In genomic region chr4:108050166-108051111, GRCh38 we compare ENCODE assay signal across 8 cellular contexts.
DNase-seq lines count a peak whose midpoint lies in the region; ATAC-seq, FAIRE-seq and TF ChIP-seq lines count a peak whose summit lies in the region.
"Not testable (repeated sequence)": the region's sequence is repeated elsewhere in the genome, so short reads cannot be mapped to it uniquely, and the experiment has no call there.

No MANE protein-coding gene starts in this region.

- H2AFZ ChIP-seq in K562 (ENCODE audit: low read depth, low read length), result not testable (repeated sequence)

- peaks cover 51% of the 10 kb centered on the region for H3K4me1 ChIP-seq in BLaER1
- H3K4me1 ChIP-seq in K562 (replicated peaks in 1 of 2; ENCODE audit: control insufficient read depth in 2 of 2, insufficient read depth in 2 of 2, low read length in 2 of 2), result not testable (repeated sequence)
- peaks cover 15 to 77% of the 10 kb centered on the region in 2 donors for H3K4me1 ChIP-seq in naive thymus-derived CD4-positive, alpha-beta T cell (ENCODE audit: control insufficient read depth in 2 of 2, insufficient read depth in 2 of 2, low read length in 2 of 2)

- H3K9me3 Mint-ChIP-seq in T-helper 1 cell treated with Interleukin-12 subunit alpha and Interleukin-12 subunit beta and Interleukin-4 antibody, amounts not matched to agents 30 μg/mL and 1 μg/mL, for 36 hours; activated CD8-positive, alpha-beta T cell treated with anti-CD3 and anti-CD28 coated beads for 36 hours; activated naive CD4-positive, alpha-beta T cell treated with anti-CD3 and anti-CD28 coated beads for 36 hours; naive thymus-derived CD4-positive, alpha-beta T cell: not testable (repeated sequence)

- CTCF ChIA-PET in activated CD8-positive, alpha-beta T cell treated with anti-CD3 and anti-CD28 coated beads for 36 hours (lab: Charles Lee), result interaction anchor here (1.0 kb wide), 1 partner anchor 9 kb away, joined by 4 read pairs; no protein-coding TSS in a partner anchor
- CTCF ChIA-PET in activated naive CD4-positive, alpha-beta T cell treated with anti-CD3 and anti-CD28 coated beads for 36 hours (lab: Charles Lee), result interaction anchor here (0.6 to 1.4 kb wide), 5 partner anchors 9 to 32 kb away, joined by 3 to 6 read pairs (median 4); no protein-coding TSS in a partner anchor
- CTCF ChIA-PET in K562 (lab: Yijun Ruan, JAX; ENCODE audit: low intra/inter-chr PET ratio), result not testable (repeated sequence)
- CTCF ChIA-PET in naive thymus-derived CD4-positive, alpha-beta T cell (lab: Charles Lee), result interaction anchor here (0.6 kb wide), 1 partner anchor 14 kb away, joined by 3 read pairs; no protein-coding TSS in a partner anchor

- peaks cover 97% of the 10 kb centered on the region for H4K20me1 ChIP-seq in BLaER1
- H4K20me1 ChIP-seq in K562 (replicated peaks; ENCODE audit: control insufficient read depth, insufficient read depth, low read length), result not testable (repeated sequence)

- H3K4me2 ChIP-seq in BLaER1, result peak overlapping the region; percentile 56
- not testable (repeated sequence) for H3K4me2 ChIP-seq in K562 (ENCODE audit: insufficient read depth, low read length)

- ATAC-seq in activated CD8-positive, alpha-beta T cell treated with anti-CD3 and anti-CD28 coated beads for 36 hours, result peak; percentile 52
- not testable (repeated sequence) for ATAC-seq in K562
- peak; percentile 40 for ATAC-seq in naive thymus-derived CD4-positive, alpha-beta T cell
- ATAC-seq in stimulated activated naive CD8-positive, alpha-beta T cell treated with anti-CD3 and anti-CD28 coated beads, Interleukin-15, Interleukin-2, amounts not matched to agents 100 U/mL and 50 U/mL, for 24 hours, result peak; percentile 10

- not testable (repeated sequence) for TF ChIP-seq EP300 in K562 (IDR thresholded peaks at IDR 0.05; ENCODE audit: low read length)

- not testable (repeated sequence) for H3K27ac ChIP-seq in BLaER1; K562 (ENCODE audit: extremely low read depth, low read depth, low read length)
- peak overlapping the region; percentile 66 for H3K27ac ChIP-seq in naive thymus-derived CD4-positive, alpha-beta T cell (ENCODE audit: low read depth, low read length)

- H3K36me3 ChIP-seq in BLaER1, result peaks cover 89% of the 10 kb centered on the region
- H3K36me3 ChIP-seq in K562 (ENCODE audit: control insufficient read depth, insufficient read depth, low read length), result peaks cover 23% of the 10 kb centered on the region; the same call in 1 of the 3 replicates
- peaks cover 6 to 72% (median 34%) of the 10 kb centered on the region in 3 experiments for H3K36me3 ChIP-seq in naive thymus-derived CD4-positive, alpha-beta T cell (ENCODE audit: control insufficient read depth in 2 of 3, insufficient read depth in 3 of 3, low read length in 3 of 3)

- H3K27me3 Mint-ChIP-seq in T-helper 1 cell treated with Interleukin-12 subunit alpha and Interleukin-12 subunit beta and Interleukin-4 antibody, amounts not matched to agents 30 μg/mL and 1 μg/mL, for 36 hours (ENCODE audit: low read depth); activated CD8-positive, alpha-beta T cell treated with anti-CD3 and anti-CD28 coated beads for 36 hours; activated naive CD4-positive, alpha-beta T cell treated with anti-CD3 and anti-CD28 coated beads for 36 hours (ENCODE audit: low read depth); naive thymus-derived CD4-positive, alpha-beta T cell: not testable (repeated sequence)

- not testable (repeated sequence) for BruUV-seq in K562 (replicated peaks; lab: Mats Ljungman, UMichigan)

- not testable (repeated sequence) for H3K27me3 ChIP-seq in BLaER1; K562 (ENCODE audit: control insufficient read depth in 2 of 2, insufficient read depth in 2 of 2, low read length in 2 of 2); naive thymus-derived CD4-positive, alpha-beta T cell (ENCODE audit: control insufficient read depth in 2 of 2, insufficient read depth in 2 of 2, low read length in 2 of 2)

- DNase-seq in GM12892 (ENCODE audit: insufficient read length); activated CD8-positive, alpha-beta T cell treated with anti-CD3 and anti-CD28 coated beads for 36 hours; activated naive CD4-positive, alpha-beta T cell treated with anti-CD3 and anti-CD28 coated beads for 36 hours; K562 (ENCODE audit: extremely low read depth in 1 of 4, low spot score in 3 of 4); stimulated activated naive CD8-positive, alpha-beta T cell treated with anti-CD3 and anti-CD28 coated beads, Interleukin-15, Interleukin-2, amounts not matched to agents 100 U/mL and 50 U/mL, for 24 hours: not testable (repeated sequence)
- peak in 2 of 9 donors; percentile 23 to 33 for DNase-seq in naive thymus-derived CD4-positive, alpha-beta T cell

- POLR2A ChIA-PET in activated CD8-positive, alpha-beta T cell treated with anti-CD3 and anti-CD28 coated beads for 36 hours (lab: Charles Lee), result interaction anchor here (0.9 to 2.1 kb wide), 3 partner anchors 10 to 20 kb away, joined by 3 to 6 read pairs (median 3); no protein-coding TSS in a partner anchor
- POLR2A ChIA-PET in K562 (lab: Yijun Ruan, JAX), result not testable (repeated sequence)
- POLR2A ChIA-PET in naive thymus-derived CD4-positive, alpha-beta T cell (lab: Charles Lee), result interaction anchor here (1.0 to 5.7 kb wide), 7 partner anchors 15 to 514 kb away, joined by 3 to 55 read pairs (median 4); partner anchors contain the start of gene LEF1

- H3K36me3 Mint-ChIP-seq in T-helper 1 cell treated with Interleukin-12 subunit alpha and Interleukin-12 subunit beta and Interleukin-4 antibody, amounts not matched to agents 30 μg/mL and 1 μg/mL, for 36 hours (ENCODE audit: low read depth), result peaks cover 53% of the 10 kb centered on the region
- H3K36me3 Mint-ChIP-seq in activated CD8-positive, alpha-beta T cell treated with anti-CD3 and anti-CD28 coated beads for 36 hours (ENCODE audit: low read depth), result peaks cover 63% of the 10 kb centered on the region
- H3K36me3 Mint-ChIP-seq in activated naive CD4-positive, alpha-beta T cell treated with anti-CD3 and anti-CD28 coated beads for 36 hours (ENCODE audit: low read depth), result peaks cover 63% of the 10 kb centered on the region
- H3K36me3 Mint-ChIP-seq in naive thymus-derived CD4-positive, alpha-beta T cell, result peaks cover 14 to 75% (median 59%) of the 10 kb centered on the region in 5 donors

- 59% methylated on average over 5 of the region's 10 CpGs for WGBS in K562 (ENCODE audit: insufficient coverage, low coverage, missing lambda C conversion rate)

- peak overlapping the region; percentile 98 for H3K27ac Mint-ChIP-seq in T-helper 1 cell treated with Interleukin-12 subunit alpha and Interleukin-12 subunit beta and Interleukin-4 antibody, amounts not matched to agents 30 μg/mL and 1 μg/mL, for 36 hours
- H3K27ac Mint-ChIP-seq in activated CD8-positive, alpha-beta T cell treated with anti-CD3 and anti-CD28 coated beads for 36 hours, result peak overlapping the region; percentile 98
- H3K27ac Mint-ChIP-seq in activated naive CD4-positive, alpha-beta T cell treated with anti-CD3 and anti-CD28 coated beads for 36 hours, result peak overlapping the region; percentile 93
- H3K27ac Mint-ChIP-seq in naive thymus-derived CD4-positive, alpha-beta T cell, result peak overlapping the region; percentile 91 to 99 (median 97)

- FAIRE-seq in GM12892 (lab: Jason Lieb, UNC) (peak; percentile 51), K562 (lab: Jason Lieb, UNC) (peak; percentile 67)

- not testable (repeated sequence) for TF ChIP-seq CTCF in activated CD8-positive, alpha-beta T cell treated with anti-CD3 and anti-CD28 coated beads for 36 hours (IDR thresholded peaks at IDR 0.05); K562 (IDR thresholded peaks at IDR 0.05 in 2 of 3, conservative IDR thresholded peaks at IDR 0.05 in 1 of 3; ENCODE audit: insufficient read depth in 2 of 3, low read depth in 1 of 3, low read length in 3 of 3)

- TF ChIP-seq RAD21 in K562 (CRISPR knock-in tag; conservative IDR thresholded peaks at IDR 0.05 in 1 of 2, IDR thresholded peaks at IDR 0.05 in 1 of 2), result not testable (repeated sequence)

- TF ChIP-seq POLR2A in GM12892 (IDR thresholded peaks at IDR 0.05; ENCODE audit: low read depth, low read length); K562 (conservative IDR thresholded peaks at IDR 0.05): not testable (repeated sequence)

- H3K4me3 Mint-ChIP-seq in T-helper 1 cell treated with Interleukin-12 subunit alpha and Interleukin-12 subunit beta and Interleukin-4 antibody, amounts not matched to agents 30 μg/mL and 1 μg/mL, for 36 hours, result peak overlapping the region; percentile 85
- H3K4me3 Mint-ChIP-seq in activated CD8-positive, alpha-beta T cell treated with anti-CD3 and anti-CD28 coated beads for 36 hours, result peak overlapping the region; percentile 80
- H3K4me3 Mint-ChIP-seq in activated naive CD4-positive, alpha-beta T cell treated with anti-CD3 and anti-CD28 coated beads for 36 hours, result peak overlapping the region; percentile 81
- H3K4me3 Mint-ChIP-seq in naive thymus-derived CD4-positive, alpha-beta T cell, result peak overlapping the region; percentile 78 to 93 (median 84)

- in situ Hi-C loops in K562 (cut with MboI), result not testable (repeated sequence)

- not testable (repeated sequence) for H3K9me1 ChIP-seq in K562 (ENCODE audit: control insufficient read depth, insufficient read depth, low read length)

- not testable (repeated sequence) for H3K79me2 ChIP-seq in K562 (ENCODE audit: control insufficient read depth, insufficient read depth, low read length)

- H3K9me3 ChIP-seq in BLaER1; K562 (replicated peaks; ENCODE audit: control insufficient read depth, insufficient read depth, low read depth, low read length); naive thymus-derived CD4-positive, alpha-beta T cell (ENCODE audit: control insufficient read depth in 2 of 3, low read length in 3 of 3): not testable (repeated sequence)

- intact Hi-C loops in activated CD8-positive, alpha-beta T cell treated with anti-CD3 and anti-CD28 coated beads for 36 hours (cut with micrococcal nuclease); K562 (cut with micrococcal nuclease): not testable (repeated sequence)
- intact Hi-C loops in activated naive CD4-positive, alpha-beta T cell treated with anti-CD3 and anti-CD28 coated beads for 36 hours (cut with micrococcal nuclease), result loop anchor here (5.0 kb wide), 1 partner anchor 307 kb away; no protein-coding TSS in a partner anchor
- intact Hi-C loops in naive thymus-derived CD4-positive, alpha-beta T cell (cut with micrococcal nuclease), result loop anchor here (1.0 to 2.0 kb wide), 3 partner anchors 10 to 66 kb away; no protein-coding TSS in a partner anchor

- not testable (repeated sequence) for H3K9ac ChIP-seq in BLaER1; K562 (ENCODE audit: insufficient read depth in 1 of 2, low read depth in 2 of 2, low read length in 2 of 2)

- peaks cover 64% of the 10 kb centered on the region for H3K4me1 Mint-ChIP-seq in T-helper 1 cell treated with Interleukin-12 subunit alpha and Interleukin-12 subunit beta and Interleukin-4 antibody, amounts not matched to agents 30 μg/mL and 1 μg/mL, for 36 hours (ENCODE audit: low read depth)
- H3K4me1 Mint-ChIP-seq in activated CD8-positive, alpha-beta T cell treated with anti-CD3 and anti-CD28 coated beads for 36 hours (ENCODE audit: low read depth), result peaks cover 81% of the 10 kb centered on the region
- H3K4me1 Mint-ChIP-seq in activated naive CD4-positive, alpha-beta T cell treated with anti-CD3 and anti-CD28 coated beads for 36 hours (ENCODE audit: low read depth), result peaks cover 92% of the 10 kb centered on the region
- peaks cover 48 to 97% (median 88%) of the 10 kb centered on the region in 7 donors for H3K4me1 Mint-ChIP-seq in naive thymus-derived CD4-positive, alpha-beta T cell

- not testable (repeated sequence) for H3K4me3 ChIP-seq in BLaER1, K562
- peak overlapping the region; percentile 17 for H3K4me3 ChIP-seq in naive thymus-derived CD4-positive, alpha-beta T cell (ENCODE audit: low read length)
